ENCODE assay signal across 16 cellular contexts in genomic region chr15:99087405-99087943, GRCh38. TPM values are rescaled to one million over a fixed set of nuclear protein-coding genes. Genes with fewer than 3 reads are reported as not detected.
A peak's percentile ranks its signal among the peaks of the same experiment; 100 is the strongest.
DNase-seq lines count a peak whose midpoint lies in the region; ATAC-seq and TF ChIP-seq lines count a peak whose summit lies in the region.
"Had no signal": no experiment of that assay in that cellular context is flagged by ENCODE, and none has a peak within 500 bp of the region (broad histone marks: within the 10 kb centered on the region; RNA-seq: fewer than 3 reads in every experiment).

No MANE protein-coding gene starts in this region.

- no peak overlapping the region for H3K14ac ChIP-seq in neuronal stem cell (ENCODE audit: low read length)

- H3K9me3 ChIP-seq in neuronal stem cell (replicated peaks in 1 of 2; ENCODE audit: control insufficient read depth in 2 of 2, insufficient read depth in 1 of 2, low read depth in 1 of 2, low read length in 2 of 2): peaks cover 1 to 4% of the 10 kb centered on the region in 2 donors

- H3K9me3 Mint-ChIP-seq in chondrocyte (ENCODE audit: low read depth): no peaks in the 10 kb centered on the region
- no peaks in the 10 kb centered on the region for H3K9me3 Mint-ChIP-seq in type B pancreatic cell
- H3K9me3 Mint-ChIP-seq in activated CD4-positive, alpha-beta T cell treated with anti-CD3 and anti-CD28 coated beads, Interleukin-2, amount 10 ng/mL, durations not matched to agents 24 days and 14 days: no peaks in the 10 kb centered on the region
- H3K9me3 Mint-ChIP-seq: CD4-positive, alpha-beta T cell had no signal

- H3K23ac ChIP-seq in neuronal stem cell (ENCODE audit: low read depth, low read length, poor library complexity): no peak overlapping the region

- H3K27ac ChIP-seq in neuronal stem cell (replicated peaks; ENCODE audit: low read length): no peak overlapping the region
- H3K27ac ChIP-seq: C4-2B had no signal

- H2AFZ ChIP-seq in neuronal stem cell (ENCODE audit: low read length): no peak overlapping the region

- no peaks in the 10 kb centered on the region for H3K4me1 Mint-ChIP-seq in chondrocyte (ENCODE audit: low read depth)
- H3K4me1 Mint-ChIP-seq in type B pancreatic cell (ENCODE audit: unreplicated experiment): no peaks in the 10 kb centered on the region
- H3K4me1 Mint-ChIP-seq in activated CD4-positive, alpha-beta T cell treated with anti-CD3 and anti-CD28 coated beads, Interleukin-2, amount 10 ng/mL, durations not matched to agents 24 days and 14 days: peaks cover 6% of the 10 kb centered on the region

- no peak overlapping the region for H2BK12ac ChIP-seq in neuronal stem cell (ENCODE audit: low read length)

- DNase-seq in chondrocyte (ENCODE audit: low spot score) (peak; percentile 67), neuronal stem cell (ENCODE audit: low spot score) (no peak), type B pancreatic cell (ENCODE audit: extremely low spot score, unreplicated experiment) (peak; percentile 51)
- no peak for DNase-seq in activated CD4-positive, alpha-beta T cell treated with anti-CD3 and anti-CD28 coated beads, Interleukin-2, amount 10 ng/mL, durations not matched to agents 24 days and 14 days
- DNase-seq in activated CD4-positive, alpha-beta T cell treated with anti-CD3 and anti-CD28 coated beads, Interleukin-2, amount 50 U/mL, for 4 hours: no peak
- DNase-seq: ACHN; CD4-positive, alpha-beta T cell; DMS153; DMS79; GDM1; H9 had no signal

- peak overlapping the region in 1 of 2 donors; percentile 16 for H3K4me3 ChIP-seq in neuronal stem cell (ENCODE audit: low read length in 2 of 2)

- no peak overlapping the region for H2BK5ac ChIP-seq in neuronal stem cell (ENCODE audit: low read length)

- no peaks in the 10 kb centered on the region for H3K36me3 ChIP-seq in neuronal stem cell (replicated peaks in 1 of 2; ENCODE audit: control insufficient read depth in 2 of 2, insufficient read depth in 2 of 2, low read length in 2 of 2)

- H3K4me2 ChIP-seq in neuronal stem cell (ENCODE audit: insufficient read depth, low read length, poor library complexity, severe bottlenecking): no peak overlapping the region

- ATAC-seq in esophagus mucosa: peak; percentile 29
- no peak for ATAC-seq in HG03025 (IDR thresholded peaks at IDR 0.05; ENCODE audit: low FRiP score, unreplicated experiment)
- ATAC-seq: HepG2 had no signal

- no peaks in the 10 kb centered on the region for H3K36me3 Mint-ChIP-seq in chondrocyte (ENCODE audit: low read depth)
- no peaks in the 10 kb centered on the region for H3K36me3 Mint-ChIP-seq in type B pancreatic cell
- no peaks in the 10 kb centered on the region for H3K36me3 Mint-ChIP-seq in activated CD4-positive, alpha-beta T cell treated with anti-CD3 and anti-CD28 coated beads, Interleukin-2, amount 10 ng/mL, durations not matched to agents 24 days and 14 days (ENCODE audit: low read depth)

- no peaks in the 10 kb centered on the region for H3K79me1 ChIP-seq in neuronal stem cell (ENCODE audit: low read depth, low read length)

- no peaks in the 10 kb centered on the region for H3K4me1 ChIP-seq in neuronal stem cell (ENCODE audit: control insufficient read depth in 2 of 2, insufficient read depth in 1 of 2, low read depth in 1 of 2, low read length in 2 of 2)

- no peak overlapping the region for H4K8ac ChIP-seq in neuronal stem cell (ENCODE audit: low read depth, low read length)

- H3K27ac Mint-ChIP-seq in chondrocyte (ENCODE audit: unreplicated experiment) (no peak overlapping the region), type B pancreatic cell (no peak overlapping the region)
- H3K27ac Mint-ChIP-seq in activated CD4-positive, alpha-beta T cell treated with anti-CD3 and anti-CD28 coated beads, Interleukin-2, amount 10 ng/mL, durations not matched to agents 24 days and 14 days: no peak overlapping the region
- H3K27ac Mint-ChIP-seq: CD4-positive, alpha-beta T cell; H9; IgD-negative memory B cell had no signal

- H2BK15ac ChIP-seq in neuronal stem cell (ENCODE audit: low read length): no peak overlapping the region

- H2BK120ac ChIP-seq in neuronal stem cell (ENCODE audit: low read depth, low read length): no peak overlapping the region

- H2AK5ac ChIP-seq in neuronal stem cell (ENCODE audit: low read depth, low read length): no peak overlapping the region

- no peak overlapping the region for H3K4ac ChIP-seq in neuronal stem cell (ENCODE audit: low read length)

- intact Hi-C loops in activated CD4-positive, alpha-beta T cell treated with anti-CD3 and anti-CD28 coated beads, Interleukin-2, amount 10 ng/mL, durations not matched to agents 24 days and 14 days (cut with micrococcal nuclease): no loop called here

- H3K9ac ChIP-seq in neuronal stem cell (ENCODE audit: low read depth, low read length, poor library complexity): peak overlapping the region; percentile 24

- peaks cover 0 to 1% (median 0%) of the 10 kb centered on the region in 3 experiments for H3K27me3 ChIP-seq in neuronal stem cell (ENCODE audit: control insufficient read depth in 3 of 3, insufficient read depth in 3 of 3, low read depth in 1 of 3, low read length in 3 of 3)

- no peak for TF ChIP-seq CTCF in chondrocyte (IDR thresholded peaks at IDR 0.05)
- TF ChIP-seq CTCF in type B pancreatic cell (conservative IDR thresholded peaks at IDR 0.05): no peak

- WGBS in neuronal stem cell (ENCODE audit: extremely low coverage in 2 of 2, insufficient read length in 2 of 2, insufficient replicate concordance in 1 of 2), 2 donors: no CpG with 5 or more reads among the region's 11 CpGs

- H3K18ac ChIP-seq in neuronal stem cell (ENCODE audit: low read length): no peak overlapping the region

- H3K27me3 Mint-ChIP-seq in chondrocyte (ENCODE audit: low read depth) (peaks cover 9% of the 10 kb centered on the region), type B pancreatic cell (peaks cover 11% of the 10 kb centered on the region)
- peaks cover 3% of the 10 kb centered on the region for H3K27me3 Mint-ChIP-seq in activated CD4-positive, alpha-beta T cell treated with anti-CD3 and anti-CD28 coated beads, Interleukin-2, amount 10 ng/mL, durations not matched to agents 24 days and 14 days
- H3K27me3 Mint-ChIP-seq: CD4-positive, alpha-beta T cell had no signal

- no peak overlapping the region for H4K91ac ChIP-seq in neuronal stem cell (ENCODE audit: low read depth, low read length, poor library complexity)

- H3K4me3 Mint-ChIP-seq in chondrocyte (ENCODE audit: unreplicated experiment) (no peak overlapping the region), type B pancreatic cell (no peak overlapping the region)
- no peak overlapping the region for H3K4me3 Mint-ChIP-seq in activated CD4-positive, alpha-beta T cell treated with anti-CD3 and anti-CD28 coated beads, Interleukin-2, amount 10 ng/mL, durations not matched to agents 24 days and 14 days
- H3K4me3 Mint-ChIP-seq: CD4-positive, alpha-beta T cell; H9; IgD-negative memory B cell had no signal

RNA-seq across cellular contexts. Expression of gene SYNM, which starts 17.4 kb away (rescaled TPM):
- total RNA-seq in chondrocyte (13.2 to 23.4 TPM (median 22.1 TPM) in 3 replicates), esophagus mucosa (6.0 TPM), type B pancreatic cell (ENCODE audit: low replicate concordance) (2.2 and 4.1 TPM in 2 replicates)
- 0.82 TPM for polyA plus RNA-seq in neuronal stem cell (2013, experiment 1 of 2)
- 0.94 TPM for polyA plus RNA-seq in neuronal stem cell (2013, experiment 2 of 2)
- 0.79 and 1.1 TPM in 2 replicates for total RNA-seq in activated CD4-positive, alpha-beta T cell treated with anti-CD3 and anti-CD28 coated beads, Interleukin-2, amount 10 ng/mL, durations not matched to agents 24 days and 14 days
- polyA plus RNA-seq: IgD-negative memory B cell had no signal

Comparison
In these comparisons a context has a peak if more than half of its experiments do, and no peak if none do; other contexts are left out.
1. DNase-seq: peak in chondrocyte (single experiment) and type B pancreatic cell (single experiment); none in neuronal stem cell (single experiment), activated CD4-positive, alpha-beta T cell treated with anti-CD3 and anti-CD28 coated beads, Interleukin-2, amount 10 ng/mL, durations not matched to agents 24 days and 14 days (single experiment) and activated CD4-positive, alpha-beta T cell treated with anti-CD3 and anti-CD28 coated beads, Interleukin-2, amount 50 U/mL, for 4 hours (0 of 2).